Comparison of ENCODE assay signal across 10 cellular contexts in genomic region chr6:33668914-33669313, GRCh38. TPM values are rescaled to one million over a fixed set of nuclear protein-coding genes. Genes with fewer than 3 reads are reported as not detected.
A peak's percentile ranks its signal among the peaks of the same experiment; 100 is the strongest.
DNase-seq lines count a peak whose midpoint lies in the region; ATAC-seq and TF ChIP-seq lines count a peak whose summit lies in the region.
"Had no signal": no experiment of that assay in that cellular context is flagged by ENCODE, and none has a peak within 500 bp of the region (broad histone marks: within the 10 kb centered on the region; RNA-seq: fewer than 3 reads in every experiment).

No MANE protein-coding gene starts in this region.

- H3K4me3 ChIP-seq in brain microvascular endothelial cell (ENCODE audit: low read depth, low read length): no peak overlapping the region
- H3K4me3 ChIP-seq in right atrium auricular region: no peak overlapping the region

- H3K9me3 ChIP-seq in right atrium auricular region: no peaks in the 10 kb centered on the region

- no peak for TF ChIP-seq CTCF in GM13976 (IDR thresholded peaks at IDR 0.05; ENCODE audit: borderline replicate concordance, control extremely low read depth, extremely low read depth, insufficient read depth, missing control alignments)
- no peak for TF ChIP-seq CTCF in brain microvascular endothelial cell (IDR thresholded peaks at IDR 0.05; ENCODE audit: low read depth, low read length, missing control alignments)
- TF ChIP-seq CTCF in right atrium auricular region (IDR thresholded peaks at IDR 0.05): no peak

- ATAC-seq in HG03378 (IDR thresholded peaks at IDR 0.05; ENCODE audit: unreplicated experiment): no peak

- H3K36me3 ChIP-seq in brain microvascular endothelial cell (replicated peaks) (no peaks in the 10 kb centered on the region), right atrium auricular region (peaks cover 34% of the 10 kb centered on the region)

- in situ Hi-C loops in GM13976 (cut with MboI; ENCODE audit: low sequenced_read_pairs, unreplicated experiment): no loop called here
- in situ Hi-C loops in brain microvascular endothelial cell (cut with HindIII; ENCODE audit: low pct_ligation_motif_present, low sequenced_read_pairs): no loop called here

- H3K27me3 ChIP-seq in brain microvascular endothelial cell (replicated peaks) (no peaks in the 10 kb centered on the region), right atrium auricular region (no peaks in the 10 kb centered on the region)

- no peak overlapping the region for H3K27ac ChIP-seq in brain microvascular endothelial cell
- no peak overlapping the region for H3K27ac ChIP-seq in right atrium auricular region

- DNase-seq in GM13976 (ENCODE audit: low spot score) (peak; percentile 59), T-helper 9 cell (peak; percentile 37), brain microvascular endothelial cell (no peak), right atrium auricular region (ENCODE audit: low spot score) (no peak)
- DNase-seq in central memory CD4-positive, alpha-beta T cell: peak; percentile 72
- DNase-seq in stimulated activated CD4-positive, alpha-beta T cell treated with anti-CD3 and anti-CD28 coated beads, Interleukin-15, amount 100 ng/mL, for 24 hours: peak; percentile 63
- no peak for DNase-seq in effector CD8-positive, alpha-beta T cell (lab: John Stamatoyannopoulos, UW)
- DNase-seq: DMS79 treated with DMSO at 0.1 percent for 48 hours, occipital lobe had no signal

- H3K4me1 ChIP-seq in right atrium auricular region: no peaks in the 10 kb centered on the region

RNA-seq across cellular contexts. Expression of gene UQCC2, which starts 42.6 kb away (rescaled TPM):
- total RNA-seq in right atrium auricular region: 100 to 1,000 TPM in 1 of 2 donors, 10 to 100 TPM in 1; 69.1 to 143 TPM

RNA-seq across cellular contexts. Expression of gene ITPR3, which starts 47.8 kb away (rescaled TPM):
- 10 to 100 TPM in 1 of 2 donors, 1 to 10 TPM in 1; 6.2 to 17.7 TPM for total RNA-seq in right atrium auricular region

Comparison
In these comparisons a context has a peak if more than half of its experiments do, and no peak if none do; other contexts are left out.
1. DNase-seq: peak in GM13976 (single experiment), T-helper 9 cell (single experiment), central memory CD4-positive, alpha-beta T cell (single experiment) and stimulated activated CD4-positive, alpha-beta T cell treated with anti-CD3 and anti-CD28 coated beads, Interleukin-15, amount 100 ng/mL, for 24 hours (single experiment); none in brain microvascular endothelial cell (single experiment), effector CD8-positive, alpha-beta T cell (single experiment) and right atrium auricular region (single experiment).